22 cellular contexts compared by ENCODE assay signal in genomic region chr10:121468726-121469125, GRCh38.
A peak's percentile ranks its signal among the peaks of the same experiment; 100 is the strongest.
DNase-seq lines count a peak whose midpoint lies in the region; ATAC-seq and TF ChIP-seq lines count a peak whose summit lies in the region.
"Had no signal": no experiment of that assay in that cellular context is flagged by ENCODE, and none has a peak within 500 bp of the region (broad histone marks: within the 10 kb centered on the region; RNA-seq: fewer than 3 reads in every experiment).

No MANE protein-coding gene starts in this region.

- H3K27ac ChIP-seq in left ventricle myocardium inferior (replicated peaks) (no peak overlapping the region), caudate nucleus (ENCODE audit: low read depth, low read length) (no peak overlapping the region), neural progenitor cell (no peak overlapping the region)
- H3K27ac ChIP-seq: 22Rv1, BLaER1, C4-2B, GM23248 had no signal

- TF ChIP-seq CTCF in left ventricle myocardium inferior (IDR thresholded peaks at IDR 0.05; ENCODE audit: borderline replicate concordance): no peak
- no peak for TF ChIP-seq CTCF in neural progenitor cell (IDR thresholded peaks at IDR 0.05)
- TF ChIP-seq CTCF in Caco-2 (IDR thresholded peaks at IDR 0.05; ENCODE audit: insufficient read depth in 1 of 2, low read depth in 1 of 2, low read length in 1 of 2, severe bottlenecking in 1 of 2, unreplicated experiment in 1 of 2): no peak

- peak; percentile 58 for DNase-seq in Right ventricle myocardium inferior (ENCODE audit: missing footprints)
- no peak for DNase-seq in left ventricle myocardium inferior
- peak in 40 of 61 donors; percentile 5 to 92 (median 42) for DNase-seq in caudate nucleus (lab: John Stamatoyannopoulos, UW)
- no peak for DNase-seq in neural progenitor cell (ENCODE audit: low spot score)
- DNase-seq in NCI-H526 (lab: John Stamatoyannopoulos, UW): no peak
- no peak for DNase-seq in Caco-2
- DNase-seq in stimulated activated CD4-positive, alpha-beta T cell treated with anti-CD3 and anti-CD28 coated beads, Interleukin-1b, Interleukin-23, amount 100 ng/mL, for 48 hours: no peak
- DNase-seq: CD4-positive, CD25-positive, alpha-beta regulatory T cell; CD8-positive, alpha-beta T cell; DMS 273 treated with DMSO at 0.1 percent for 48 hours; DMS79; EL; GDM1; GM23248; H7; HCEC 1CT had no signal

- ATAC-seq in Right ventricle myocardium inferior (no peak), HG03280 (IDR thresholded peaks at IDR 0.05; ENCODE audit: unreplicated experiment) (no peak)
- ATAC-seq: CD8-positive, alpha-beta T cell; GM12878 had no signal

- POLR2A ChIA-PET in Caco-2 (lab: Charles Lee): no interaction called here

- H3K36me3 Mint-ChIP-seq in neural progenitor cell: no peaks in the 10 kb centered on the region
- peaks cover 20% of the 10 kb centered on the region for H3K36me3 Mint-ChIP-seq in Caco-2 (ENCODE audit: insufficient read depth, unreplicated experiment)
- H3K36me3 Mint-ChIP-seq: CD4-positive, CD25-positive, alpha-beta regulatory T cell; CD8-positive, alpha-beta T cell had no signal

- H3K4me2 ChIP-seq in neural progenitor cell: no peak overlapping the region
- H3K4me2 ChIP-seq: BLaER1 had no signal

- no peaks in the 10 kb centered on the region for H3K36me3 ChIP-seq in left ventricle myocardium inferior
- no peaks in the 10 kb centered on the region for H3K36me3 ChIP-seq in neural progenitor cell
- no peaks in the 10 kb centered on the region; the same call in 1 of the 2 replicates for H3K36me3 ChIP-seq in Caco-2 (ENCODE audit: control insufficient read depth, insufficient read depth, low read length)
- H3K36me3 ChIP-seq: BLaER1 had no signal

- H3K9me3 ChIP-seq in left ventricle myocardium inferior (replicated peaks) (no peaks in the 10 kb centered on the region), neural progenitor cell (ENCODE audit: low read depth) (no peaks in the 10 kb centered on the region), Caco-2 (no peaks in the 10 kb centered on the region)
- H3K9me3 ChIP-seq: BLaER1 had no signal

- no peaks in the 10 kb centered on the region for H3F3A ChIP-seq in neural progenitor cell (ENCODE audit: low read depth)

- H3K4me3 ChIP-seq in left ventricle myocardium inferior (no peak overlapping the region), neural progenitor cell (no peak overlapping the region), Caco-2 (ENCODE audit: low read depth, low read length) (no peak overlapping the region)
- H3K4me3 ChIP-seq: BLaER1, GM12878, GM23248 had no signal

- BruUV-seq in Caco-2 (replicated peaks; lab: Mats Ljungman, UMichigan): no TSS peak

- no peaks in the 10 kb centered on the region for H3K79me2 ChIP-seq in neural progenitor cell (ENCODE audit: low read depth)

- H3K27me3 Mint-ChIP-seq in neural progenitor cell (ENCODE audit: insufficient read depth, low read depth) (peaks cover 3% of the 10 kb centered on the region), Caco-2 (ENCODE audit: insufficient read depth, unreplicated experiment) (no peaks in the 10 kb centered on the region)
- H3K27me3 Mint-ChIP-seq: CD4-positive, CD25-positive, alpha-beta regulatory T cell had no signal

- H3K27ac Mint-ChIP-seq in neural progenitor cell (peak overlapping the region; percentile 72), Caco-2 (ENCODE audit: unreplicated experiment) (no peak overlapping the region)
- H3K27ac Mint-ChIP-seq: B cell; CD4-positive, CD25-positive, alpha-beta regulatory T cell; CD8-positive, alpha-beta T cell had no signal

- H2AFZ ChIP-seq in neural progenitor cell (replicated peaks): no peak overlapping the region
- H2AFZ ChIP-seq: GM23248 had no signal

- H3K27me3 ChIP-seq in left ventricle myocardium inferior (ENCODE audit: low read depth) (peaks cover 38% of the 10 kb centered on the region), neural progenitor cell (no peaks in the 10 kb centered on the region), Caco-2 (replicated peaks; ENCODE audit: control insufficient read depth, insufficient read depth, low read length) (no peaks in the 10 kb centered on the region)
- H3K27me3 ChIP-seq: BLaER1 had no signal

- intact Hi-C loops in Right ventricle myocardium inferior (cut with DNase I) (no loop called here), left ventricle myocardium inferior (cut with micrococcal nuclease) (no loop called here), Caco-2 (cut with micrococcal nuclease; ENCODE audit: unreplicated experiment) (no loop called here)

- H3K4me1 Mint-ChIP-seq in neural progenitor cell: peaks cover 18% of the 10 kb centered on the region
- H3K4me1 Mint-ChIP-seq in Caco-2 (ENCODE audit: low read depth, unreplicated experiment): peaks cover 27% of the 10 kb centered on the region
- H3K4me1 Mint-ChIP-seq: B cell; CD4-positive, CD25-positive, alpha-beta regulatory T cell had no signal

- H3K9ac ChIP-seq in neural progenitor cell: no peak overlapping the region
- H3K9ac ChIP-seq: BLaER1, GM23248 had no signal

- H3K4me3 Mint-ChIP-seq in neural progenitor cell (peak overlapping the region; percentile 35), Caco-2 (ENCODE audit: unreplicated experiment) (no peak overlapping the region)
- H3K4me3 Mint-ChIP-seq: B cell; CD4-positive, CD25-positive, alpha-beta regulatory T cell; CD8-positive, alpha-beta T cell had no signal

- H3K9me3 Mint-ChIP-seq in neural progenitor cell (no peaks in the 10 kb centered on the region), Caco-2 (ENCODE audit: unreplicated experiment) (no peaks in the 10 kb centered on the region)
- H3K9me3 Mint-ChIP-seq: CD8-positive, alpha-beta T cell had no signal

- CTCF ChIA-PET in Caco-2 (lab: Charles Lee): no interaction called here

- no peaks in the 10 kb centered on the region for H4K20me1 ChIP-seq in neural progenitor cell (ENCODE audit: low read depth)
- H4K20me1 ChIP-seq: BLaER1 had no signal

- no peaks in the 10 kb centered on the region for H3K4me1 ChIP-seq in left ventricle myocardium inferior
- H3K4me1 ChIP-seq in neural progenitor cell: no peaks in the 10 kb centered on the region
- H3K4me1 ChIP-seq in Caco-2: peaks cover 18% of the 10 kb centered on the region
- H3K4me1 ChIP-seq: BLaER1 had no signal

Comparison
In these comparisons a context has a peak if more than half of its experiments do, and no peak if none do; other contexts are left out.
1. DNase-seq: peak in Right ventricle myocardium inferior (single experiment) and caudate nucleus (40 of 61); none in left ventricle myocardium inferior (single experiment), neural progenitor cell (single experiment), NCI-H526 (0 of 2), Caco-2 (0 of 2) and stimulated activated CD4-positive, alpha-beta T cell treated with anti-CD3 and anti-CD28 coated beads, Interleukin-1b, Interleukin-23, amount 100 ng/mL, for 48 hours (single experiment).